8 cellular contexts compared by ENCODE assay signal in the genomic region with DNA sequence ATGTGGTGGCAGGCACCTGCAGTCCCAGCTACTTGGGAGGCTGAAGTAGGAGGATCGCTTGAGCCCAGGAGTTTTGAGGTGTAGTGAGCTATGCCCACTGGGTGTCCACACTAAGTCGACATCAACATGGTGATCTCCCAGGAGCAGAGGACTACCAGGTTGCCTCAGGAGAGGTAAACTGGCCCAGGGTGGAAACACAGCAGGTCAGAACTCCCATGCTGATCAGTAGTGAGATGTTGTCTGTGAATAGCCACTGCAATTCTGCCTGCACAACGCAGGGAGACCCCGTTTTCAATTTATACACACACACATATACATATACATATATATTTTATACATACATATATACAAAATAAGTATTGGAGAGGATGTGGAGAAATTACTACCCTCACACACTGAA.
"Had no signal": no experiment of that assay in that cellular context is flagged by ENCODE, and none has a peak within 500 bp of the region (broad histone marks: within the 10 kb centered on the region; RNA-seq: fewer than 3 reads in every experiment).

No MANE protein-coding gene starts in this region.

- H3K9ac ChIP-seq: GM23248 had no signal

- DNase-seq: GM23248, GOT3, H7, IMR-90, KG1 had no signal

- H2AFZ ChIP-seq: GM23248 had no signal

- H3K9me3 ChIP-seq: HAP-1 had no signal

- H3K4me3 ChIP-seq: GM23248, HAP-1, K562 had no signal

- ATAC-seq: HCT116, K562 had no signal

- H3K27ac ChIP-seq: GM23248 had no signal
